ENCODE assay signal across 8 cellular contexts in genomic region chr1:48470506-48470905, GRCh38. TPM values are rescaled to one million over a fixed set of nuclear protein-coding genes. Genes with fewer than 3 reads are reported as not detected.
DNase-seq lines count a peak whose midpoint lies in the region; ATAC-seq lines count a peak whose summit lies in the region.

No MANE protein-coding gene starts in this region.

- ATAC-seq in activated CD4-positive, alpha-beta T cell treated with anti-CD3 and anti-CD28 coated beads for 36 hours = no peak
- no peak for ATAC-seq in stimulated activated naive CD8-positive, alpha-beta T cell treated with anti-CD3 and anti-CD28 coated beads, Interleukin-15, amount 100 ng/mL, for 72 hours
- ATAC-seq in GM18858 (IDR thresholded peaks at IDR 0.05; ENCODE audit: unreplicated experiment) = no peak
- ATAC-seq in GM19397 (IDR thresholded peaks at IDR 0.05; ENCODE audit: unreplicated experiment) = no peak

- POLR2A ChIA-PET in activated CD4-positive, alpha-beta T cell treated with anti-CD3 and anti-CD28 coated beads for 36 hours (lab: Charles Lee) = no interaction called here

- CTCF ChIA-PET in activated CD4-positive, alpha-beta T cell treated with anti-CD3 and anti-CD28 coated beads for 36 hours (lab: Charles Lee) = no interaction called here

- H3K36me3 Mint-ChIP-seq in activated CD4-positive, alpha-beta T cell treated with anti-CD3 and anti-CD28 coated beads for 36 hours (ENCODE audit: low read depth) = no peaks in the 10 kb centered on the region

- peaks cover 27% of the 10 kb centered on the region for H3K4me1 Mint-ChIP-seq in activated CD4-positive, alpha-beta T cell treated with anti-CD3 and anti-CD28 coated beads for 36 hours
- peaks cover 28% of the 10 kb centered on the region for H3K4me1 Mint-ChIP-seq in stimulated activated naive CD8-positive, alpha-beta T cell treated with anti-CD3 and anti-CD28 coated beads, Interleukin-15, amount 100 ng/mL, for 72 hours

- H3K9me3 Mint-ChIP-seq in activated CD4-positive, alpha-beta T cell treated with anti-CD3 and anti-CD28 coated beads for 36 hours (ENCODE audit: low read depth) = no peaks in the 10 kb centered on the region
- H3K9me3 Mint-ChIP-seq in stimulated activated naive CD8-positive, alpha-beta T cell treated with anti-CD3 and anti-CD28 coated beads, Interleukin-15, amount 100 ng/mL, for 72 hours = no peaks in the 10 kb centered on the region

- H3K4me3 Mint-ChIP-seq in activated CD4-positive, alpha-beta T cell treated with anti-CD3 and anti-CD28 coated beads for 36 hours = peak overlapping the region; percentile 78
- H3K4me3 Mint-ChIP-seq in stimulated activated naive CD8-positive, alpha-beta T cell treated with anti-CD3 and anti-CD28 coated beads, Interleukin-15, amount 100 ng/mL, for 72 hours = peak overlapping the region; percentile 92 to 98

- H3K27ac Mint-ChIP-seq in activated CD4-positive, alpha-beta T cell treated with anti-CD3 and anti-CD28 coated beads for 36 hours = no peak overlapping the region
- H3K27ac Mint-ChIP-seq in stimulated activated naive CD8-positive, alpha-beta T cell treated with anti-CD3 and anti-CD28 coated beads, Interleukin-15, amount 100 ng/mL, for 72 hours = no peak overlapping the region

- intact Hi-C loops in activated CD4-positive, alpha-beta T cell treated with anti-CD3 and anti-CD28 coated beads for 36 hours (cut with DNase I, micrococcal nuclease) = loop anchor here in 1 of 2 experiments (5.0 kb wide), 3 partner anchors 307 to 1138 kb away; partner anchors contain the start of genes BEND5, CMPK1 and FOXD2

- peaks cover 8% of the 10 kb centered on the region for H3K27me3 Mint-ChIP-seq in activated CD4-positive, alpha-beta T cell treated with anti-CD3 and anti-CD28 coated beads for 36 hours
- no peaks in the 10 kb centered on the region for H3K27me3 Mint-ChIP-seq in stimulated activated naive CD8-positive, alpha-beta T cell treated with anti-CD3 and anti-CD28 coated beads, Interleukin-15, amount 100 ng/mL, for 72 hours

- no peak for DNase-seq in activated CD4-positive, alpha-beta T cell treated with anti-CD3 and anti-CD28 coated beads for 36 hours
- DNase-seq in activated CD4-positive, alpha-beta T cell treated with anti-CD3 and anti-CD28 coated beads for 4 hours = no peak
- DNase-seq in brain pericyte (ENCODE audit: low read depth, low spot score) = peak; percentile 5
- peak; percentile 61 for DNase-seq in left kidney (ENCODE audit: low read depth, low spot score)
- DNase-seq in stimulated activated naive CD8-positive, alpha-beta T cell treated with anti-CD3 and anti-CD28 coated beads, Interleukin-15, amount 100 ng/mL, for 72 hours = no peak
- no peak for DNase-seq in HuH-7.5 (ENCODE audit: low spot score)

RNA-seq across cellular contexts. Expression of gene SPATA6, which starts 1.5 kb away (rescaled TPM):
- total RNA-seq in activated CD4-positive, alpha-beta T cell treated with anti-CD3 and anti-CD28 coated beads for 36 hours = 1 to 10 TPM; 2.8 to 3.3 TPM

Comparison
In these comparisons a context has a peak if more than half of its experiments do, and no peak if none do; other contexts are left out.
1. DNase-seq: peak in brain pericyte (single experiment) and left kidney (single experiment); none in activated CD4-positive, alpha-beta T cell treated with anti-CD3 and anti-CD28 coated beads for 36 hours (single experiment), activated CD4-positive, alpha-beta T cell treated with anti-CD3 and anti-CD28 coated beads for 4 hours (0 of 2), stimulated activated naive CD8-positive, alpha-beta T cell treated with anti-CD3 and anti-CD28 coated beads, Interleukin-15, amount 100 ng/mL, for 72 hours (0 of 2) and HuH-7.5 (single experiment).